8 cellular contexts compared by ENCODE assay signal in genomic region chr18:63322908-63323634, GRCh38. TPM values are rescaled to one million over a fixed set of nuclear protein-coding genes. Genes with fewer than 3 reads are reported as not detected.
DNase-seq lines count a peak whose midpoint lies in the region; ATAC-seq, FAIRE-seq and TF ChIP-seq lines count a peak whose summit lies in the region.

No MANE protein-coding gene starts in this region.

- H3K36me3 ChIP-seq in left lung, result no peaks in the 10 kb centered on the region

- H3K9me3 Mint-ChIP-seq in chondrocyte (ENCODE audit: low read depth), result no peaks in the 10 kb centered on the region
- H3K9me3 Mint-ChIP-seq in stimulated activated naive B cell treated with anti-CD40 and anti-IgM and Interleukin-4, amounts not matched to agents 10 μg/mL and 1 μg/mL and 100 μg/mL, for 72 hours, result no peaks in the 10 kb centered on the region

- intact Hi-C loops in left lung (cut with DNase I), result loop anchor here in 1 of 2 donors (5.0 kb wide), 2 partner anchors 191 to 306 kb away; no protein-coding TSS in a partner anchor

- H3K36me3 Mint-ChIP-seq in chondrocyte (ENCODE audit: low read depth), result no peaks in the 10 kb centered on the region
- peaks cover 9 to 12% of the 10 kb centered on the region in 2 donors for H3K36me3 Mint-ChIP-seq in stimulated activated naive B cell treated with anti-CD40 and anti-IgM and Interleukin-4, amounts not matched to agents 10 μg/mL and 1 μg/mL and 100 μg/mL, for 72 hours

- peaks cover 0 to 15% of the 10 kb centered on the region in 2 donors for H3K27me3 ChIP-seq in left lung

- ATAC-seq in GM18517 (IDR thresholded peaks at IDR 0.05; ENCODE audit: unreplicated experiment) (peak; percentile 24), left lung (peak; percentile 56), HG03457 (IDR thresholded peaks at IDR 0.05; ENCODE audit: unreplicated experiment) (no peak)
- no peak for ATAC-seq in stimulated activated naive B cell treated with anti-CD40 and anti-IgM and Interleukin-4, amounts not matched to agents 10 μg/mL and 1 μg/mL and 100 μg/mL, for 72 hours (replicated peaks)

- peaks cover 17% of the 10 kb centered on the region for H3K4me1 Mint-ChIP-seq in chondrocyte (ENCODE audit: low read depth)
- peaks cover 18 to 26% of the 10 kb centered on the region in 2 donors for H3K4me1 Mint-ChIP-seq in stimulated activated naive B cell treated with anti-CD40 and anti-IgM and Interleukin-4, amounts not matched to agents 10 μg/mL and 1 μg/mL and 100 μg/mL, for 72 hours

- H3K4me3 Mint-ChIP-seq in chondrocyte (ENCODE audit: unreplicated experiment), result no peak overlapping the region
- H3K4me3 Mint-ChIP-seq in stimulated activated naive B cell treated with anti-CD40 and anti-IgM and Interleukin-4, amounts not matched to agents 10 μg/mL and 1 μg/mL and 100 μg/mL, for 72 hours, result no peak overlapping the region

- H3K27me3 Mint-ChIP-seq in chondrocyte (ENCODE audit: low read depth), result no peaks in the 10 kb centered on the region
- no peaks in the 10 kb centered on the region for H3K27me3 Mint-ChIP-seq in stimulated activated naive B cell treated with anti-CD40 and anti-IgM and Interleukin-4, amounts not matched to agents 10 μg/mL and 1 μg/mL and 100 μg/mL, for 72 hours

- TF ChIP-seq CTCF in AG09319 (IDR thresholded peaks at IDR 0.05; ENCODE audit: low read depth, low read length), result peak; percentile 77
- peak; percentile 95 for TF ChIP-seq CTCF in chondrocyte (IDR thresholded peaks at IDR 0.05)
- TF ChIP-seq CTCF in left lung (IDR thresholded peaks at IDR 0.05), result peak; percentile 65 to 76

- DNase-seq in AG09319 (ENCODE audit: extremely low read depth, low read depth), result peak; percentile 30
- DNase-seq in NCI-H2107 (lab: John Stamatoyannopoulos, UW), result peak; percentile 76
- DNase-seq in chondrocyte (ENCODE audit: low spot score), result no peak
- DNase-seq in left lung, result no peak
- no peak for DNase-seq in stimulated activated naive B cell treated with anti-CD40 and anti-IgM and Interleukin-4, amounts not matched to agents 10 μg/mL and 1 μg/mL and 100 μg/mL, for 72 hours

- no peak overlapping the region for H3K4me3 ChIP-seq in left lung

- peak overlapping the region in 1 of 2 donors; percentile 53 for H3K27ac ChIP-seq in left lung

- peaks cover 6 to 29% of the 10 kb centered on the region in 2 donors for H3K4me1 ChIP-seq in left lung

- peak; percentile 87 for FAIRE-seq in TTC549 (lab: Jason Lieb, UNC)

- H3K9me3 ChIP-seq in left lung, result no peaks in the 10 kb centered on the region

- H3K27ac Mint-ChIP-seq in chondrocyte (ENCODE audit: unreplicated experiment), result no peak overlapping the region
- peak overlapping the region; percentile 20 for H3K27ac Mint-ChIP-seq in stimulated activated naive B cell treated with anti-CD40 and anti-IgM and Interleukin-4, amounts not matched to agents 10 μg/mL and 1 μg/mL and 100 μg/mL, for 72 hours

RNA-seq across cellular contexts. Expression of gene BCL2, which starts 3.5 kb away (rescaled TPM):
- 4.2 to 8.6 TPM (median 8.4 TPM) in 3 replicates for total RNA-seq in chondrocyte
- 1 to 10 TPM; 6.3 to 8.7 TPM for total RNA-seq in left lung

RNA-seq across cellular contexts. Expression of gene KDSR, which starts 43.9 kb away (rescaled TPM):
- 64.2 to 73.9 TPM (median 69.8 TPM) in 3 replicates for total RNA-seq in chondrocyte
- 10 to 100 TPM; 62.5 to 70.2 TPM for total RNA-seq in left lung

Comparison
In these comparisons a context has a peak if more than half of its experiments do, and no peak if none do; other contexts are left out.
1. DNase-seq: peak in AG09319 (single experiment) and NCI-H2107 (single experiment); none in chondrocyte (single experiment), left lung (0 of 2) and stimulated activated naive B cell treated with anti-CD40 and anti-IgM and Interleukin-4, amounts not matched to agents 10 μg/mL and 1 μg/mL and 100 μg/mL, for 72 hours (single experiment).
2. ATAC-seq: peak in GM18517 (single experiment) and left lung (single experiment); none in stimulated activated naive B cell treated with anti-CD40 and anti-IgM and Interleukin-4, amounts not matched to agents 10 μg/mL and 1 μg/mL and 100 μg/mL, for 72 hours (0 of 2) and HG03457 (single experiment).
3. Peak in every context shown above with its lines, with median percentiles within 50 percentile points of each other: CTCF ChIP-seq.